ENCODE assay signal across 13 cellular contexts in the genomic region with DNA sequence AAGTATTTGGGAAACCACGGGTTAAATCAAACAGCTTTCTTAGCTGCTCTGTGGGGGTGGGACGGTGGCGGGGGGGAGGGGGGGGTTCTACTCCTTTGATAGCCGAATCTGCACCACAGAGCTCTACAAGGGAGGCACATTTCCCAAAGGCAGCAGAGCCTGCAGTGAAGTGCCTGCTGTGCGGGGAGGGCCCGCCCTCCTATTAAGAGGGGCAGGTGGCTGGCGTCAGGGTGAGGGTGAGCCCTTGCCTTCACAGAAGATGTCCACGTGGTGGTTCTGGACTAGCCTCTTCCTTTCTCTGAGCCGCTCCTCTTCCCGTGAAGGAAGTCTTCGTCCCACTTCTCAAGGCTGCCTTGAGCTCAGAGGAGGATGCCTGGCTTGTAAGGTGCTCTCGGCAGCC.
A peak's percentile ranks its signal among the peaks of the same experiment; 100 is the strongest.
DNase-seq lines count a peak whose midpoint lies in the region; ATAC-seq lines count a peak whose summit lies in the region.
"Had no signal": no experiment of that assay in that cellular context is flagged by ENCODE, and none has a peak within 500 bp of the region (broad histone marks: within the 10 kb centered on the region; RNA-seq: fewer than 3 reads in every experiment).

No MANE protein-coding gene starts in this region.

- H3K4me3 ChIP-seq in GM23248 (no peak overlapping the region), SJCRH30 (peak overlapping the region; percentile 43; the same call in 1 of the 2 replicates), right cardiac atrium (ENCODE audit: low read length) (no peak overlapping the region)
- H3K4me3 ChIP-seq: BLaER1 treated with 17β-estradiol and CSF1 and Interleukin-3, amounts not matched to agents 10 nM and 100 nM; cardiac muscle cell had no signal

- H3K4me1 ChIP-seq in GM23248 (ENCODE audit: insufficient read depth) (peaks cover 13% of the 10 kb centered on the region), SJCRH30 (peaks cover 14% of the 10 kb centered on the region), right cardiac atrium (ENCODE audit: control insufficient read depth, insufficient read depth, low read length) (no peaks in the 10 kb centered on the region)
- H3K4me1 ChIP-seq: BLaER1 treated with 17β-estradiol and CSF1 and Interleukin-3, amounts not matched to agents 10 nM and 100 nM had no signal

- peaks cover 6% of the 10 kb centered on the region for H3K36me3 Mint-ChIP-seq in activated naive CD8-positive, alpha-beta T cell treated with anti-CD3 and anti-CD28 coated beads, Interleukin-2, amount 50 U/mL, for 24 hours (ENCODE audit: low read depth)
- H3K36me3 Mint-ChIP-seq in T-helper 2 cell treated with Interferon-gamma antibody and Interleukin-4, amounts not matched to agents 5 μg/mL and 100 μg/mL, for 36 hours (ENCODE audit: low read depth): peaks cover 2% of the 10 kb centered on the region

- H3F3A ChIP-seq in GM23248 (ENCODE audit: insufficient read depth): peaks cover 7% of the 10 kb centered on the region; the same call in 1 of the 2 replicates

- H3K9me3 ChIP-seq in GM23248 (ENCODE audit: low read depth): no peaks in the 10 kb centered on the region
- H3K9me3 ChIP-seq in SJCRH30 (replicated peaks): peaks cover 18% of the 10 kb centered on the region
- no peaks in the 10 kb centered on the region for H3K9me3 ChIP-seq in right cardiac atrium (ENCODE audit: control insufficient read depth, low read length)

- no peak overlapping the region for H3K4me3 Mint-ChIP-seq in activated naive CD8-positive, alpha-beta T cell treated with anti-CD3 and anti-CD28 coated beads, Interleukin-2, amount 50 U/mL, for 24 hours
- no peak overlapping the region for H3K4me3 Mint-ChIP-seq in T-helper 2 cell treated with Interferon-gamma antibody and Interleukin-4, amounts not matched to agents 5 μg/mL and 100 μg/mL, for 36 hours
- H3K4me3 Mint-ChIP-seq: activated T-cell treated with anti-CD3 and anti-CD28 coated beads, Interleukin-2, amount 50 U/mL, for 4 hours had no signal

- H3K9me3 Mint-ChIP-seq in activated naive CD8-positive, alpha-beta T cell treated with anti-CD3 and anti-CD28 coated beads, Interleukin-2, amount 50 U/mL, for 24 hours: peaks cover 33% of the 10 kb centered on the region
- peaks cover 30% of the 10 kb centered on the region for H3K9me3 Mint-ChIP-seq in T-helper 2 cell treated with Interferon-gamma antibody and Interleukin-4, amounts not matched to agents 5 μg/mL and 100 μg/mL, for 36 hours

- H3K27ac Mint-ChIP-seq in activated naive CD8-positive, alpha-beta T cell treated with anti-CD3 and anti-CD28 coated beads, Interleukin-2, amount 50 U/mL, for 24 hours: no peak overlapping the region
- no peak overlapping the region for H3K27ac Mint-ChIP-seq in T-helper 2 cell treated with Interferon-gamma antibody and Interleukin-4, amounts not matched to agents 5 μg/mL and 100 μg/mL, for 36 hours

- peak; percentile 43 to 62 for ATAC-seq in right cardiac atrium
- no peak for ATAC-seq in activated naive CD8-positive, alpha-beta T cell treated with anti-CD3 and anti-CD28 coated beads, Interleukin-2, amount 50 U/mL, for 24 hours
- ATAC-seq: activated T-cell treated with anti-CD3 and anti-CD28 coated beads, Interleukin-2, amount 50 U/mL, for 4 hours had no signal

- H3K27me3 Mint-ChIP-seq in activated naive CD8-positive, alpha-beta T cell treated with anti-CD3 and anti-CD28 coated beads, Interleukin-2, amount 50 U/mL, for 24 hours: peaks cover 2% of the 10 kb centered on the region
- no peaks in the 10 kb centered on the region for H3K27me3 Mint-ChIP-seq in T-helper 2 cell treated with Interferon-gamma antibody and Interleukin-4, amounts not matched to agents 5 μg/mL and 100 μg/mL, for 36 hours (ENCODE audit: low read depth)
- H3K27me3 Mint-ChIP-seq: type B pancreatic cell had no signal

- no peaks in the 10 kb centered on the region for H3K79me2 ChIP-seq in GM23248 (ENCODE audit: insufficient read depth)

- peak overlapping the region; percentile 76; the same call in 1 of the 2 replicates for H3K9ac ChIP-seq in GM23248
- H3K9ac ChIP-seq: BLaER1 treated with 17β-estradiol and CSF1 and Interleukin-3, amounts not matched to agents 10 nM and 100 nM had no signal

- no peaks in the 10 kb centered on the region for H3K9me2 ChIP-seq in GM23248 (ENCODE audit: insufficient read depth)

- H3K27ac ChIP-seq in GM23248 (peak overlapping the region; percentile 68), SJCRH30 (no peak overlapping the region; the same call in 1 of the 2 replicates), right cardiac atrium (ENCODE audit: low read length) (peak overlapping the region; percentile 9), substantia nigra (ENCODE audit: low read depth, low read length, poor library complexity, severe bottlenecking) (no peak overlapping the region)
- H3K27ac ChIP-seq: BLaER1 treated with 17β-estradiol and CSF1 and Interleukin-3, amounts not matched to agents 10 nM and 100 nM; cardiac muscle cell; WERI-Rb-1 had no signal

- H3K27me3 ChIP-seq in GM23248 (replicated peaks; ENCODE audit: insufficient read depth) (no peaks in the 10 kb centered on the region), SJCRH30 (no peaks in the 10 kb centered on the region), right cardiac atrium (ENCODE audit: control insufficient read depth, insufficient read depth) (no peaks in the 10 kb centered on the region)
- H3K27me3 ChIP-seq: BLaER1 treated with 17β-estradiol and CSF1 and Interleukin-3, amounts not matched to agents 10 nM and 100 nM; cardiac muscle cell had no signal

- peak overlapping the region; percentile 96 for H2AFZ ChIP-seq in GM23248

- in situ Hi-C loops in GM23248 (cut with MboI): no loop called here

- no peaks in the 10 kb centered on the region for H4K20me1 ChIP-seq in GM23248 (ENCODE audit: insufficient read depth)
- H4K20me1 ChIP-seq: BLaER1 treated with 17β-estradiol and CSF1 and Interleukin-3, amounts not matched to agents 10 nM and 100 nM had no signal

- H3K4me1 Mint-ChIP-seq in activated naive CD8-positive, alpha-beta T cell treated with anti-CD3 and anti-CD28 coated beads, Interleukin-2, amount 50 U/mL, for 24 hours: peaks cover 2% of the 10 kb centered on the region
- no peaks in the 10 kb centered on the region for H3K4me1 Mint-ChIP-seq in T-helper 2 cell treated with Interferon-gamma antibody and Interleukin-4, amounts not matched to agents 5 μg/mL and 100 μg/mL, for 36 hours (ENCODE audit: low read depth)

- 15 to 38% methylated on average over 6 to 12 of the region's 12 CpGs for WGBS in GM23248 (ENCODE audit: low coverage in 1 of 2, low lambda C conversion rate in 2 of 2, missing lambda C conversion rate in 2 of 2), 2 experiments
- WGBS in right cardiac atrium: 38% methylated on average over 12 of the region's 12 CpGs

- DNase-seq in GM23248 (peak; percentile 34), SJCRH30 (peak; percentile 58 to 60), right cardiac atrium (no peak), retina (peak; percentile 40), substantia nigra (lab: John Stamatoyannopoulos, UW) (no peak), NCI-H446 (lab: John Stamatoyannopoulos, UW) (no peak)
- DNase-seq in activated naive CD8-positive, alpha-beta T cell treated with anti-CD3 and anti-CD28 coated beads, Interleukin-2, amount 50 U/mL, for 24 hours: no peak
- no peak for DNase-seq in T-helper 2 cell treated with Interferon-gamma antibody and Interleukin-4, amounts not matched to agents 5 μg/mL and 100 μg/mL, for 36 hours (ENCODE audit: low spot score)
- DNase-seq: activated T-cell treated with anti-CD3 and anti-CD28 coated beads, Interleukin-2, amount 50 U/mL, for 4 hours; WERI-Rb-1 had no signal

- intact Hi-C loops in right cardiac atrium (cut with DNase I): no loop called here

- no peak overlapping the region for H3K4me2 ChIP-seq in GM23248 (ENCODE audit: unreplicated experiment)
- H3K4me2 ChIP-seq: BLaER1 treated with 17β-estradiol and CSF1 and Interleukin-3, amounts not matched to agents 10 nM and 100 nM had no signal

- H3K36me3 ChIP-seq in GM23248 (ENCODE audit: low read depth) (no peaks in the 10 kb centered on the region), SJCRH30 (no peaks in the 10 kb centered on the region)
- H3K36me3 ChIP-seq: BLaER1 treated with 17β-estradiol and CSF1 and Interleukin-3, amounts not matched to agents 10 nM and 100 nM; cardiac muscle cell; WERI-Rb-1 had no signal

Comparison
In these comparisons a context has a peak if more than half of its experiments do, and no peak if none do; other contexts are left out.
1. DNase-seq: peak in GM23248 (single experiment), SJCRH30 (2 of 2) and retina (single experiment); none in right cardiac atrium (0 of 3), substantia nigra (0 of 49), NCI-H446 (0 of 2), activated naive CD8-positive, alpha-beta T cell treated with anti-CD3 and anti-CD28 coated beads, Interleukin-2, amount 50 U/mL, for 24 hours (single experiment) and T-helper 2 cell treated with Interferon-gamma antibody and Interleukin-4, amounts not matched to agents 5 μg/mL and 100 μg/mL, for 36 hours (single experiment).
2. H3K27ac ChIP-seq: peak in GM23248 (single experiment) and right cardiac atrium (single experiment); none in SJCRH30 (single experiment) and substantia nigra (single experiment).